ENCODE assay signal across 8 cellular contexts in genomic region chr9:120711841-120712538, GRCh38. TPM values are rescaled to one million over a fixed set of nuclear protein-coding genes. Genes with fewer than 3 reads are reported as not detected.
DNase-seq lines count a peak whose midpoint lies in the region; TF ChIP-seq lines count a peak whose summit lies in the region.

No MANE protein-coding gene starts in this region.

- H3K4me2 ChIP-seq in KMS-11: peak overlapping the region; percentile 58

- H3K27me3 Mint-ChIP-seq in MCF 10A (ENCODE audit: insufficient read depth, unreplicated experiment): no peaks in the 10 kb centered on the region

- peak overlapping the region; percentile 95 for H3K27ac Mint-ChIP-seq in MCF 10A (ENCODE audit: low read depth, unreplicated experiment)

- intact Hi-C loops in A673 (cut with micrococcal nuclease; ENCODE audit: unreplicated experiment): loop anchor here (5.0 kb wide), 1 partner anchor 90 kb away; no protein-coding TSS in a partner anchor
- intact Hi-C loops in MCF 10A (cut with micrococcal nuclease): no loop called here

- H2AFZ ChIP-seq in KMS-11 (ENCODE audit: low read depth): no peak overlapping the region

- H3K4me3 ChIP-seq in A673 (ENCODE audit: low read depth, low read length, poor library complexity, severe bottlenecking) (peak overlapping the region; percentile 78), KMS-11 (IDR thresholded peaks at IDR 0.05; ENCODE audit: insufficient read depth, low read depth, low read length) (no peak overlapping the region)

- no peak for TF ChIP-seq CTCF in A673 (conservative IDR thresholded peaks at IDR 0.05; ENCODE audit: low read depth, low read length)
- TF ChIP-seq CTCF in KMS-11 (conservative IDR thresholded peaks at IDR 0.05; ENCODE audit: low read depth, low read length): no peak
- no peak for TF ChIP-seq CTCF in MCF 10A (IDR thresholded peaks at IDR 0.05; ENCODE audit: unreplicated experiment)
- TF ChIP-seq CTCF in RWPE1 (conservative IDR thresholded peaks at IDR 0.05; ENCODE audit: low read depth): no peak

- H3K4me1 ChIP-seq in A673 (ENCODE audit: insufficient read depth, low read length, poor library complexity, severe bottlenecking) (peaks cover 46% of the 10 kb centered on the region), KMS-11 (ENCODE audit: low read depth, poor library complexity, severe bottlenecking) (peaks cover 66% of the 10 kb centered on the region)

- DNase-seq in A673 (ENCODE audit: low spot score): no peak
- peak; percentile 51 for DNase-seq in MCF 10A (ENCODE audit: unreplicated experiment)
- peak; percentile 34 for DNase-seq in myocyte (ENCODE audit: low read depth)
- DNase-seq in RWPE1 (ENCODE audit: low spot score): no peak
- DNase-seq in DMS79 treated with DMSO at 0.1 percent for 48 hours (lab: John Stamatoyannopoulos, UW): no peak
- DNase-seq in NCI-H226: no peak
- DNase-seq in NCI-H187 treated with DMSO at 0.1 percent for 48 hours (lab: John Stamatoyannopoulos, UW): no peak

- peak overlapping the region; percentile 91 for H3K4me3 Mint-ChIP-seq in MCF 10A (ENCODE audit: unreplicated experiment)

- H3K27ac ChIP-seq in A673 (ENCODE audit: low read depth, low read length, poor library complexity, severe bottlenecking) (peak overlapping the region; percentile 54), KMS-11 (no peak overlapping the region), RWPE1 (no peak overlapping the region)

- H3K4me1 Mint-ChIP-seq in MCF 10A (ENCODE audit: insufficient read depth, unreplicated experiment): peaks cover 26% of the 10 kb centered on the region

- no peaks in the 10 kb centered on the region for H3K9me3 ChIP-seq in A673 (ENCODE audit: low read depth, low read length, poor library complexity, severe bottlenecking)

- CTCF ChIA-PET in A673 (lab: Charles Lee): interaction anchor here (0.6 kb wide), 1 partner anchor 87 kb away, joined by 3 read pairs; no protein-coding TSS in a partner anchor
- CTCF ChIA-PET in MCF 10A (lab: Yijun Ruan, JAX): interaction anchor here (0.8 to 2.0 kb wide), 8 partner anchors 18 to 224 kb away, joined by 3 to 9 read pairs (median 4); no protein-coding TSS in a partner anchor
- CTCF ChIA-PET in RWPE1 (lab: Yijun Ruan, JAX): interaction anchor here (0.6 to 3.1 kb wide), 3 partner anchors 30 to 969 kb away, joined by 3 to 11 read pairs (median 3); no protein-coding TSS in a partner anchor

- no peak overlapping the region for H3K9ac ChIP-seq in KMS-11

- no peaks in the 10 kb centered on the region for H3K36me3 Mint-ChIP-seq in MCF 10A (ENCODE audit: insufficient read depth, unreplicated experiment)

- H3K79me2 ChIP-seq in KMS-11 (ENCODE audit: insufficient read depth, low read depth): peaks cover 20% of the 10 kb centered on the region; the same call in 1 of the 2 replicates

- H4K20me1 ChIP-seq in KMS-11 (ENCODE audit: insufficient read depth): no peaks in the 10 kb centered on the region

- POLR2A ChIA-PET in A673 (lab: Charles Lee; ENCODE audit: low non-redundant PET) (interaction anchor here (0.6 kb wide), 2 partner anchors 10 to 639 kb away, joined by 4 read pairs; no protein-coding TSS in a partner anchor), MCF 10A (lab: Yijun Ruan, JAX) (interaction anchor here (0.6 to 4.2 kb wide), 26 partner anchors 10 to 788 kb away, joined by 3 to 26 read pairs (median 4); partner anchors contain the start of gene FBXW2), RWPE1 (lab: Yijun Ruan, JAX; ENCODE audit: low non-redundant PET) (no interaction called here)

- BruUV-seq in A673 (replicated peaks; lab: Mats Ljungman, UMichigan) (no TSS peak), MCF 10A (replicated peaks; lab: Mats Ljungman, UMichigan) (no TSS peak)

- no peaks in the 10 kb centered on the region for H3K9me3 Mint-ChIP-seq in MCF 10A (ENCODE audit: unreplicated experiment)

- no peaks in the 10 kb centered on the region for H3K27me3 ChIP-seq in A673 (replicated peaks; ENCODE audit: insufficient read depth, low read depth, low read length, poor library complexity)
- no peaks in the 10 kb centered on the region for H3K27me3 ChIP-seq in KMS-11 (ENCODE audit: insufficient read depth, low read depth)

- H3K36me3 ChIP-seq in A673 (ENCODE audit: insufficient read depth, low read length, poor library complexity, severe bottlenecking): no peaks in the 10 kb centered on the region
- no peaks in the 10 kb centered on the region for H3K36me3 ChIP-seq in KMS-11 (ENCODE audit: insufficient read depth)

RNA-seq across cellular contexts. Expression of gene MEGF9, which starts 2.3 kb away (rescaled TPM):
- total RNA-seq in A673 (2021): 11.5 and 12.2 TPM in 2 replicates
- total RNA-seq in MCF 10A (2022): 5.7 and 6.9 TPM in 2 replicates
- 9.5 and 16.3 TPM in 2 replicates for total RNA-seq in myocyte
- polyA plus RNA-seq in myocyte (2012): 12.6 TPM

Comparison
In these comparisons a context has a peak if more than half of its experiments do, and no peak if none do; other contexts are left out.
1. DNase-seq: peak in MCF 10A (single experiment) and myocyte (single experiment); none in A673 (single experiment), RWPE1 (single experiment), DMS79 treated with DMSO at 0.1 percent for 48 hours (single experiment), NCI-H226 (single experiment) and NCI-H187 treated with DMSO at 0.1 percent for 48 hours (single experiment).